ENCODE assay signal across 25 cellular contexts in genomic region chr1:181350146-181350545, GRCh38.
A peak's percentile ranks its signal among the peaks of the same experiment; 100 is the strongest.
DNase-seq lines count a peak whose midpoint lies in the region; ATAC-seq and TF ChIP-seq lines count a peak whose summit lies in the region.
"Had no signal": no experiment of that assay in that cellular context is flagged by ENCODE, and none has a peak within 500 bp of the region (broad histone marks: within the 10 kb centered on the region; RNA-seq: fewer than 3 reads in every experiment).

No MANE protein-coding gene starts in this region.

- no peak overlapping the region for H3K27ac ChIP-seq in coronary artery
- H3K27ac ChIP-seq in gastrocnemius medialis, result no peak overlapping the region
- H3K27ac ChIP-seq: A549; BLaER1 treated with 17β-estradiol and CSF1 and Interleukin-3, amounts not matched to agents 10 nM and 100 nM; GM23248 had no signal

- no peak overlapping the region for H3K4me3 ChIP-seq in coronary artery
- no peak overlapping the region for H3K4me3 ChIP-seq in gastrocnemius medialis
- H3K4me3 ChIP-seq: A549; BLaER1 treated with 17β-estradiol and CSF1 and Interleukin-3, amounts not matched to agents 10 nM and 100 nM; GM23248 had no signal

- no peaks in the 10 kb centered on the region for H3K27me3 Mint-ChIP-seq in activated CD8-positive, alpha-beta memory T cell treated with anti-CD3 and anti-CD28 coated beads, Interleukin-2, amount 10 ng/mL, durations not matched to agents 7 days and 5 days
- H3K27me3 Mint-ChIP-seq in osteocyte (ENCODE audit: unreplicated experiment), result no peaks in the 10 kb centered on the region
- H3K27me3 Mint-ChIP-seq: CD4-positive, alpha-beta T cell had no signal

- H3K4me1 Mint-ChIP-seq in activated CD8-positive, alpha-beta memory T cell treated with anti-CD3 and anti-CD28 coated beads, Interleukin-2, amount 10 ng/mL, durations not matched to agents 7 days and 5 days, result no peaks in the 10 kb centered on the region
- no peaks in the 10 kb centered on the region for H3K4me1 Mint-ChIP-seq in osteocyte (ENCODE audit: unreplicated experiment)
- H3K4me1 Mint-ChIP-seq: CD14-positive monocyte; CD8-positive, alpha-beta memory T cell had no signal

- H3K36me3 ChIP-seq in gastrocnemius medialis, result no peaks in the 10 kb centered on the region
- H3K36me3 ChIP-seq: BE2C; BLaER1 treated with 17β-estradiol and CSF1 and Interleukin-3, amounts not matched to agents 10 nM and 100 nM had no signal

- peak; percentile 23 for DNase-seq in activated CD8-positive, alpha-beta memory T cell treated with anti-CD3 and anti-CD28 coated beads, Interleukin-2, amount 10 ng/mL, durations not matched to agents 7 days and 5 days
- no peak for DNase-seq in activated CD8-positive, alpha-beta memory T cell treated with anti-CD3 and anti-CD28 coated beads, Interleukin-2, amount 50 U/mL, for 4 hours
- DNase-seq in coronary artery (ENCODE audit: low spot score) (peak; percentile 22), islet precursor cell (peak; percentile 31), osteocyte (ENCODE audit: extremely low spot score, unreplicated experiment) (peak; percentile 66), SIG-M5 treated with dmso at 0.1 percent for 504 hours (lab: John Stamatoyannopoulos, UW; ENCODE audit: unreplicated experiment) (no peak), OCI-M1 (lab: John Stamatoyannopoulos, UW) (no peak), gastrocnemius medialis (no peak)
- DNase-seq: 8988T; ACHN; AML-193; BE2C; Calu3; CD4-positive, alpha-beta T cell; CD8-positive, alpha-beta memory T cell; COR-L47; DMS53; DMS79 treated with DMSO at 0.1 percent for 48 hours; GF-D8; GM23248; H7; HCEC 1CT had no signal

- TF ChIP-seq CTCF in coronary artery (IDR thresholded peaks at IDR 0.05) (no peak), osteocyte (IDR thresholded peaks at IDR 0.05) (no peak), gastrocnemius medialis (IDR thresholded peaks at IDR 0.05 in 4 of 5, conservative IDR thresholded peaks at IDR 0.05 in 1 of 5) (no peak)

- H3K4me1 ChIP-seq in gastrocnemius medialis, result no peaks in the 10 kb centered on the region
- H3K4me1 ChIP-seq: A549; BE2C; BLaER1 treated with 17β-estradiol and CSF1 and Interleukin-3, amounts not matched to agents 10 nM and 100 nM had no signal

- no peak for TF ChIP-seq POLR2A in gastrocnemius medialis (IDR thresholded peaks at IDR 0.05)

- H3K36me3 Mint-ChIP-seq in activated CD8-positive, alpha-beta memory T cell treated with anti-CD3 and anti-CD28 coated beads, Interleukin-2, amount 10 ng/mL, durations not matched to agents 7 days and 5 days, result no peaks in the 10 kb centered on the region
- H3K36me3 Mint-ChIP-seq in osteocyte (ENCODE audit: unreplicated experiment), result no peaks in the 10 kb centered on the region
- H3K36me3 Mint-ChIP-seq: CD14-positive monocyte had no signal

- no peak overlapping the region for H3K4me3 Mint-ChIP-seq in activated CD8-positive, alpha-beta memory T cell treated with anti-CD3 and anti-CD28 coated beads, Interleukin-2, amount 10 ng/mL, durations not matched to agents 7 days and 5 days
- no peak overlapping the region for H3K4me3 Mint-ChIP-seq in osteocyte (ENCODE audit: unreplicated experiment)
- H3K4me3 Mint-ChIP-seq: CD14-positive monocyte; CD4-positive, alpha-beta T cell had no signal

- no peaks in the 10 kb centered on the region for H3K27me3 ChIP-seq in gastrocnemius medialis
- H3K27me3 ChIP-seq: BLaER1 treated with 17β-estradiol and CSF1 and Interleukin-3, amounts not matched to agents 10 nM and 100 nM had no signal

- no peak for ATAC-seq in activated CD8-positive, alpha-beta memory T cell treated with anti-CD3 and anti-CD28 coated beads, Interleukin-2, amount 10 ng/mL, durations not matched to agents 7 days and 5 days
- no peak for ATAC-seq in gastrocnemius medialis
- ATAC-seq: A549 had no signal

- no peaks in the 10 kb centered on the region for H3K9me3 Mint-ChIP-seq in activated CD8-positive, alpha-beta memory T cell treated with anti-CD3 and anti-CD28 coated beads, Interleukin-2, amount 10 ng/mL, durations not matched to agents 7 days and 5 days (ENCODE audit: low read depth)
- H3K9me3 Mint-ChIP-seq in osteocyte (ENCODE audit: unreplicated experiment), result no peaks in the 10 kb centered on the region
- H3K9me3 Mint-ChIP-seq: CD4-positive, alpha-beta T cell; CD8-positive, alpha-beta memory T cell had no signal

- intact Hi-C loops in gastrocnemius medialis (cut with DNase I; ENCODE audit: low total_unique reads), result no loop called here

- in situ Hi-C loops in gastrocnemius medialis (cut with MboI; ENCODE audit: low sequenced_read_pairs in 4 of 4), result no loop called here

- CTCF ChIA-PET in activated CD8-positive, alpha-beta memory T cell treated with anti-CD3 and anti-CD28 coated beads, Interleukin-2, amount 10 ng/mL, durations not matched to agents 7 days and 5 days (lab: Charles Lee), result interaction anchor here (1.5 kb wide), 1 partner anchor 9 kb away, joined by 3 read pairs; no protein-coding TSS in a partner anchor

- H3K27ac Mint-ChIP-seq in activated CD8-positive, alpha-beta memory T cell treated with anti-CD3 and anti-CD28 coated beads, Interleukin-2, amount 10 ng/mL, durations not matched to agents 7 days and 5 days, result no peak overlapping the region
- H3K27ac Mint-ChIP-seq in osteocyte (ENCODE audit: unreplicated experiment), result no peak overlapping the region
- H3K27ac Mint-ChIP-seq: CD14-positive monocyte; CD4-positive, alpha-beta T cell had no signal

- H3K9me3 ChIP-seq in gastrocnemius medialis, result no peaks in the 10 kb centered on the region
- H3K9me3 ChIP-seq: A549; BE2C; BLaER1 treated with 17β-estradiol and CSF1 and Interleukin-3, amounts not matched to agents 10 nM and 100 nM had no signal

Comparison
In these comparisons a context has a peak if more than half of its experiments do, and no peak if none do; other contexts are left out.
1. DNase-seq: peak in activated CD8-positive, alpha-beta memory T cell treated with anti-CD3 and anti-CD28 coated beads, Interleukin-2, amount 10 ng/mL, durations not matched to agents 7 days and 5 days (single experiment), coronary artery (single experiment), islet precursor cell (single experiment) and osteocyte (single experiment); none in activated CD8-positive, alpha-beta memory T cell treated with anti-CD3 and anti-CD28 coated beads, Interleukin-2, amount 50 U/mL, for 4 hours (single experiment), SIG-M5 treated with dmso at 0.1 percent for 504 hours (single experiment), OCI-M1 (single experiment) and gastrocnemius medialis (0 of 2).